ENCODE assay signal across 8 cellular contexts in the genomic region with DNA sequence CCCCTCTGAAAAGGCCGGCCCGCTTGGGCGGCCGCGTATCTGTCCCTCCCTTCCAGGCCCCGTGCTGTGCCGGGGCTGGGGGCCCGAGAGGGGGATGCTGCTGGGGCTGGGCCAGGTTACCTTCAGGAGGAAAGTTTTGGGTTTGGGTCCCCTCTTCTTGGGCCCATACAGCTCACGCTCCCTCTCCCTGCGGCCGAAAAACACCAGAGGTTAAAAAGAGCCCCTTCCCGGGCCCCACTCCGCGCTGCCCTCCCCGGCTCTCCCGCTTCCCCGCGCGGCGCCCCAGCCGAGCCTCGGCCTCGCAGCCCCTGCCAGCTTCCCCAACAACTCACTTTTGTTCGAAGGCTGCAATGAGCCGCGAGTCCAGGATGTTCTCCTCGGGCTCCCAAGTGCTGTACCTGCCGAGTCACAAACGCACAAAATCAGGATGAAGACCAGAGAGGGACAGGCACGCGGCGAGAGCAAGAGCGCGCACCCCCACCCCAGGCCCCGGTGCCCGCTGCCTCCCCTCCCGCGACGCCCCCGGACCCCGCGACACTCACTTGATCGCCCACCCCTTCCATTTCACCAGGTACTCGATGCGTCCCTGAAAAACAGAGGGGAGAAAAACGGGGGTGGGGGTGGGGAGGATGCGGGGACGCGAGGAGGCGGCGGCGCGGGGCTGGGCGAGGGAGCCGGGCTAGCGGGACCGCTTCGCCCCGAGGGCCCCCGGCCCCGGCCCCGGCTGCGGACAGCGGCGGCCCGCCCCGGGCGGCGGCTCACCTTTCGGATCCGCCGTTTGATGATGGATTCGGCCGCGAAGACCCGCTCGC. TPM values are rescaled to one million over a fixed set of nuclear protein-coding genes. Genes with fewer than 3 reads are reported as not detected.
A peak's percentile ranks its signal among the peaks of the same experiment; 100 is the strongest.
DNase-seq lines count a peak whose midpoint lies in the region; ATAC-seq and TF ChIP-seq lines count a peak whose summit lies in the region.

No MANE protein-coding gene starts in this region.

- peaks cover 13 to 58% (median 28%) of the 10 kb centered on the region in 4 donors for H3K4me1 Mint-ChIP-seq in CD4-positive, CD25-positive, alpha-beta regulatory T cell

- H3K27ac Mint-ChIP-seq in CD4-positive, CD25-positive, alpha-beta regulatory T cell: peak overlapping the region; percentile 82 to 95 (median 90)

- ATAC-seq in CD4-positive, CD25-positive, alpha-beta regulatory T cell (ENCODE audit: low read depth in 2 of 2): peak; percentile 0 to 3
- ATAC-seq in GM21717 (IDR thresholded peaks at IDR 0.05; ENCODE audit: unreplicated experiment): peak; percentile 13

- H3K9me3 Mint-ChIP-seq in CD4-positive, CD25-positive, alpha-beta regulatory T cell: no peaks in the 10 kb centered on the region

- H3K4me3 Mint-ChIP-seq in CD4-positive, CD25-positive, alpha-beta regulatory T cell: peak overlapping the region; percentile 89 to 98 (median 92)

- H3K27me3 Mint-ChIP-seq in CD4-positive, CD25-positive, alpha-beta regulatory T cell: peaks cover 4% of the 10 kb centered on the region

- in situ Hi-C loops in brain microvascular endothelial cell (cut with HindIII; ENCODE audit: low pct_ligation_motif_present, low sequenced_read_pairs): no loop called here

- TF ChIP-seq CTCF in brain microvascular endothelial cell (IDR thresholded peaks at IDR 0.05; ENCODE audit: low read depth, low read length, missing control alignments): no peak

- peaks cover 10% of the 10 kb centered on the region for H3K36me3 ChIP-seq in CD4-positive, CD25-positive, alpha-beta regulatory T cell (ENCODE audit: control insufficient read depth, insufficient read depth, low read length)
- peaks cover 5% of the 10 kb centered on the region for H3K36me3 ChIP-seq in brain microvascular endothelial cell (replicated peaks)

- no peaks in the 10 kb centered on the region for H3K27me3 ChIP-seq in CD4-positive, CD25-positive, alpha-beta regulatory T cell (ENCODE audit: control insufficient read depth, insufficient read depth, low read length)
- no peaks in the 10 kb centered on the region for H3K27me3 ChIP-seq in brain microvascular endothelial cell (replicated peaks)

- no peaks in the 10 kb centered on the region for H3K36me3 Mint-ChIP-seq in CD4-positive, CD25-positive, alpha-beta regulatory T cell

- peak; percentile 18 to 40 (median 35) for DNase-seq in CD4-positive, CD25-positive, alpha-beta regulatory T cell
- DNase-seq in OCI-M1 (lab: John Stamatoyannopoulos, UW) (peak; percentile 45), brain microvascular endothelial cell (no peak), islet precursor cell (peak; percentile 66), mucosa of gallbladder (ENCODE audit: low spot score) (no peak), glomerular visceral epithelial cell (ENCODE audit: extremely low spot score) (no peak)
- DNase-seq in stimulated activated CD4-positive, alpha-beta T cell treated with anti-CD3 and anti-CD28 coated beads, Interleukin-4, amount 100 ng/mL, for 1 hour: peak; percentile 52

- H3K27ac ChIP-seq in CD4-positive, CD25-positive, alpha-beta regulatory T cell (ENCODE audit: insufficient read depth, low read length, poor library complexity, severe bottlenecking): peak overlapping the region; percentile 69
- H3K27ac ChIP-seq in brain microvascular endothelial cell: no peak overlapping the region

- H3K4me3 ChIP-seq in CD4-positive, CD25-positive, alpha-beta regulatory T cell (ENCODE audit: low read depth, low read length): peak overlapping the region; percentile 41
- peak overlapping the region; percentile 63 for H3K4me3 ChIP-seq in brain microvascular endothelial cell (ENCODE audit: low read depth, low read length)

- no peaks in the 10 kb centered on the region for H3K9me3 ChIP-seq in CD4-positive, CD25-positive, alpha-beta regulatory T cell (ENCODE audit: control insufficient read depth in 2 of 2, low read length in 2 of 2)

- peaks cover 55% of the 10 kb centered on the region for H3K4me1 ChIP-seq in CD4-positive, CD25-positive, alpha-beta regulatory T cell (ENCODE audit: control insufficient read depth, insufficient read depth, low read length, poor library complexity, severe bottlenecking)

RNA-seq across cellular contexts. Expression of a gene that starts 0.5 kb away (rescaled TPM):
- 47.2 TPM for total RNA-seq in CD4-positive, CD25-positive, alpha-beta regulatory T cell
- polyA plus RNA-seq in CD4-positive, CD25-positive, alpha-beta regulatory T cell: 1 to 10 TPM; 4.1 to 5.7 (median 5.4) TPM
- total RNA-seq in mucosa of gallbladder: 97.5 TPM

RNA-seq across cellular contexts. Expression of a gene that starts 27.7 kb away (rescaled TPM):
- 1.3 TPM for total RNA-seq in CD4-positive, CD25-positive, alpha-beta regulatory T cell
- under 1 TPM in 3 of 4 donors, not detected in 1; 0.32 to 0.65 (median 0.35) TPM for polyA plus RNA-seq in CD4-positive, CD25-positive, alpha-beta regulatory T cell
- total RNA-seq in mucosa of gallbladder: 15.0 TPM

Comparison
In these comparisons a context has a peak if more than half of its experiments do, and no peak if none do; other contexts are left out.
1. DNase-seq: peak in CD4-positive, CD25-positive, alpha-beta regulatory T cell (3 of 3), OCI-M1 (single experiment), islet precursor cell (single experiment) and stimulated activated CD4-positive, alpha-beta T cell treated with anti-CD3 and anti-CD28 coated beads, Interleukin-4, amount 100 ng/mL, for 1 hour (single experiment); none in brain microvascular endothelial cell (single experiment), mucosa of gallbladder (single experiment) and glomerular visceral epithelial cell (single experiment).